Comparison of ENCODE assay signal across 27 cellular contexts in genomic region chr11:111967651-111968050, GRCh38. TPM values are rescaled to one million over a fixed set of nuclear protein-coding genes. Genes with fewer than 3 reads are reported as not detected.
"Had no signal": no experiment of that assay in that cellular context is flagged by ENCODE, and none has a peak within 500 bp of the region (broad histone marks: within the 10 kb centered on the region; RNA-seq: fewer than 3 reads in every experiment).

No MANE protein-coding gene starts in this region.

- DNase-seq: activated CD4-positive, alpha-beta T cell treated with anti-CD3 and anti-CD28 coated beads for 48 hours; activated CD4-positive, alpha-beta T cell treated with anti-CD3 and anti-CD28 coated beads, Interleukin-2, amount 50 U/mL, for 4 hours; activated CD4-positive, CD25-positive, alpha-beta regulatory T cell treated with anti-CD3 and anti-CD28 coated beads, Interleukin-2, amount 50 U/mL, for 72 hours; activated CD8-positive, alpha-beta memory T cell treated with anti-CD3 and anti-CD28 coated beads for 24 hours; activated effector memory CD4-positive, alpha-beta T cell treated with anti-CD3 and anti-CD28 coated beads, Interleukin-2, amount 50 U/mL, for 16 hours; activated naive CD4-positive, alpha-beta T cell treated with anti-CD3 and anti-CD28 coated beads for 36 hours; activated T-cell treated with anti-CD3 and anti-CD28 coated beads, Interleukin-2, amount 50 U/mL, for 4 hours; brain microvascular endothelial cell; caudate nucleus; IMR-90; Kasumi-1; KBM-7; NCI-H1048; NCI-H146; NCI-H2029; NCI-H2107; NCI-H345; NCI-H510A treated with DMSO at 0.1 percent for 48 hours; NCI-H69; NK-92 treated with Interleukin-12 subunit alpha and Interleukin-12 subunit beta, amount 100 ng/mL, for 24 hours; OCI-M1; RPMI8226; SHP77 treated with DMSO at 0.1 percent for 48 hours; T-helper 9 cell had no signal

- H3K27ac ChIP-seq: brain microvascular endothelial cell had no signal

- H3K27me3 ChIP-seq: brain microvascular endothelial cell had no signal

- H3K36me3 ChIP-seq: brain microvascular endothelial cell had no signal

- ATAC-seq: activated T-cell treated with anti-CD3 and anti-CD28 coated beads, Interleukin-2, amount 50 U/mL, for 4 hours; Panc1; WTC11 had no signal

RNA-seq across cellular contexts. Expression of gene C11orf52, which starts 48.9 kb away (rescaled TPM):
- total RNA-seq: activated naive CD4-positive, alpha-beta T cell treated with anti-CD3 and anti-CD28 coated beads for 36 hours; activated T-cell treated with anti-CD3 and anti-CD28 coated beads, Interleukin-2, amount 50 U/mL, for 4 hours; SK-MEL-5 had no signal

RNA-seq across cellular contexts. Expression of gene HSPB2, which starts 55.1 kb away (rescaled TPM):
- total RNA-seq: activated naive CD4-positive, alpha-beta T cell treated with anti-CD3 and anti-CD28 coated beads for 36 hours; activated T-cell treated with anti-CD3 and anti-CD28 coated beads, Interleukin-2, amount 50 U/mL, for 4 hours; SK-MEL-5 had no signal

RNA-seq across cellular contexts. Expression of gene CRYAB, which starts 56.1 kb away (rescaled TPM):
- total RNA-seq: activated naive CD4-positive, alpha-beta T cell treated with anti-CD3 and anti-CD28 coated beads for 36 hours had no signal
